19 cellular contexts compared by ENCODE assay signal in the genomic region with DNA sequence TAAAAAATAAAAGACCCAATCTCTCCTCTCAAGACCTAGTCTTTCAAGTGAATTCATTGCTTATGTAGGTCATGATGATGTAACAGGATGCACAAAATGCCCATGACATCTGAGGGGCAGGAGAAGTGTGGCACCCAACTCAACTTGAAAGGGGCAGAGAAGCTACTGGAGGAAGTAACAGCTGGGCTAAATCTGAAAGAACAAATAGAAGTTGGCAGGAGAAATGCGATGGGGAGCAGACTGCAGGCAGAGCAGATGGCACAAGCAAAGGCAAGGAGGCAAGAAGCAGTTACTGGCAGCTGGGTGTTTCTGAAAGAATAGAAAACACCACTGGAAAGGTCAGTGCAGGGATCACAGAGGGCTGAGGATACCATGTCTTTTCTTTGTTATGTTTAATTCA. TPM values are rescaled to one million over a fixed set of nuclear protein-coding genes. Genes with fewer than 3 reads are reported as not detected.
"Had no signal": no experiment of that assay in that cellular context is flagged by ENCODE, and none has a peak within 500 bp of the region (broad histone marks: within the 10 kb centered on the region; RNA-seq: fewer than 3 reads in every experiment).

No MANE protein-coding gene starts in this region.

- DNase-seq: activated CD4-positive, alpha-beta T cell treated with anti-CD3 and anti-CD28 coated beads for 48 hours; activated naive CD4-positive, alpha-beta T cell; activated naive CD8-positive, alpha-beta T cell treated with anti-CD3 and anti-CD28 coated beads, Interleukin-2, amount 10 ng/mL, durations not matched to agents 7 days and 5 days; anterior cingulate cortex; erythroblast; left colon; midbrain; pancreas; stimulated activated naive B cell treated with anti-CD40 and anti-IgM and Interleukin-4, amounts not matched to agents 10 μg/mL and 1 μg/mL and 100 μg/mL, for 72 hours; substantia nigra; transverse colon; WERI-Rb-1 had no signal

- FAIRE-seq: pancreas had no signal

- H3K36me3 ChIP-seq: breast epithelium, gastroesophageal sphincter, pancreas, transverse colon, vagina, WERI-Rb-1 had no signal

- H3K27ac Mint-ChIP-seq: activated naive CD8-positive, alpha-beta T cell treated with anti-CD3 and anti-CD28 coated beads, Interleukin-2, amount 10 ng/mL, durations not matched to agents 7 days and 5 days; activated T-helper 1 cell treated with anti-CD3 and anti-CD28 coated beads, Interleukin-12 subunit alpha, Interleukin-12 subunit beta, Interleukin-2, Interleukin-4 antibody, amounts not matched to agents 30 ng/mL and 10 ng/mL and 1 ng/mL, durations not matched to agents 14 hours and 24 hours and 36 hours; dendritic cell treated with granulocyte-macrophage colony-stimulating factor and Interleukin-4, amounts not matched to agents 40 ng/mL and 50 ng/mL, for 4 days; stimulated activated naive B cell treated with anti-CD40 and anti-IgM and Interleukin-4, amounts not matched to agents 10 μg/mL and 1 μg/mL and 100 μg/mL, for 72 hours; T-helper 1 cell treated with Interleukin-12 subunit alpha and Interleukin-12 subunit beta and Interleukin-4 antibody, amounts not matched to agents 30 μg/mL and 1 μg/mL, for 36 hours had no signal

- H3K9me3 ChIP-seq: breast epithelium, gastroesophageal sphincter, pancreas, transverse colon, vagina had no signal

- H3K27me3 ChIP-seq: breast epithelium, gastroesophageal sphincter, pancreas, transverse colon, vagina had no signal

- H3K4me3 ChIP-seq: breast epithelium, gastroesophageal sphincter, pancreas, transverse colon, vagina had no signal

- ATAC-seq: gastroesophageal sphincter; left colon; pancreas; stimulated activated naive B cell treated with anti-CD40 and anti-IgM and Interleukin-4, amounts not matched to agents 10 μg/mL and 1 μg/mL and 100 μg/mL, for 72 hours had no signal

- H3K4me3 Mint-ChIP-seq: activated naive CD8-positive, alpha-beta T cell treated with anti-CD3 and anti-CD28 coated beads, Interleukin-2, amount 10 ng/mL, durations not matched to agents 7 days and 5 days; activated T-helper 1 cell treated with anti-CD3 and anti-CD28 coated beads, Interleukin-12 subunit alpha, Interleukin-12 subunit beta, Interleukin-2, Interleukin-4 antibody, amounts not matched to agents 30 ng/mL and 10 ng/mL and 1 ng/mL, durations not matched to agents 14 hours and 24 hours and 36 hours; dendritic cell treated with granulocyte-macrophage colony-stimulating factor and Interleukin-4, amounts not matched to agents 40 ng/mL and 50 ng/mL, for 4 days; stimulated activated naive B cell treated with anti-CD40 and anti-IgM and Interleukin-4, amounts not matched to agents 10 μg/mL and 1 μg/mL and 100 μg/mL, for 72 hours; T-helper 1 cell treated with Interleukin-12 subunit alpha and Interleukin-12 subunit beta and Interleukin-4 antibody, amounts not matched to agents 30 μg/mL and 1 μg/mL, for 36 hours had no signal

- H3K36me3 Mint-ChIP-seq: activated naive CD8-positive, alpha-beta T cell treated with anti-CD3 and anti-CD28 coated beads, Interleukin-2, amount 10 ng/mL, durations not matched to agents 7 days and 5 days; stimulated activated naive B cell treated with anti-CD40 and anti-IgM and Interleukin-4, amounts not matched to agents 10 μg/mL and 1 μg/mL and 100 μg/mL, for 72 hours had no signal

- H3K27ac ChIP-seq: breast epithelium, gastroesophageal sphincter, pancreas, transverse colon, vagina, WERI-Rb-1 had no signal

- H3K4me1 Mint-ChIP-seq: stimulated activated naive B cell treated with anti-CD40 and anti-IgM and Interleukin-4, amounts not matched to agents 10 μg/mL and 1 μg/mL and 100 μg/mL, for 72 hours had no signal

- H3K4me1 ChIP-seq: breast epithelium, gastroesophageal sphincter, transverse colon, vagina had no signal

- H3K9me3 Mint-ChIP-seq: activated naive CD8-positive, alpha-beta T cell treated with anti-CD3 and anti-CD28 coated beads, Interleukin-2, amount 10 ng/mL, durations not matched to agents 7 days and 5 days; activated T-helper 1 cell treated with anti-CD3 and anti-CD28 coated beads, Interleukin-12 subunit alpha, Interleukin-12 subunit beta, Interleukin-2, Interleukin-4 antibody, amounts not matched to agents 30 ng/mL and 10 ng/mL and 1 ng/mL, durations not matched to agents 14 hours and 24 hours and 36 hours; dendritic cell treated with granulocyte-macrophage colony-stimulating factor and Interleukin-4, amounts not matched to agents 40 ng/mL and 50 ng/mL, for 4 days; stimulated activated naive B cell treated with anti-CD40 and anti-IgM and Interleukin-4, amounts not matched to agents 10 μg/mL and 1 μg/mL and 100 μg/mL, for 72 hours; T-helper 1 cell treated with Interleukin-12 subunit alpha and Interleukin-12 subunit beta and Interleukin-4 antibody, amounts not matched to agents 30 μg/mL and 1 μg/mL, for 36 hours had no signal

RNA-seq across cellular contexts. Expression of a gene that starts 14.6 kb away (rescaled TPM):
- total RNA-seq: activated CD8-positive, alpha-beta memory T cell treated with anti-CD3 and anti-CD28 coated beads for 36 hours; activated naive CD8-positive, alpha-beta T cell treated with anti-CD3 and anti-CD28 coated beads, Interleukin-2, amount 10 ng/mL, durations not matched to agents 7 days and 5 days; activated T-helper 1 cell treated with anti-CD3 and anti-CD28 coated beads, Interleukin-12 subunit alpha, Interleukin-12 subunit beta, Interleukin-2, Interleukin-4 antibody, amounts not matched to agents 30 ng/mL and 10 ng/mL and 1 ng/mL, durations not matched to agents 14 hours and 24 hours and 36 hours; vagina had no signal
